7 cellular contexts compared by ENCODE assay signal in the genomic region with DNA sequence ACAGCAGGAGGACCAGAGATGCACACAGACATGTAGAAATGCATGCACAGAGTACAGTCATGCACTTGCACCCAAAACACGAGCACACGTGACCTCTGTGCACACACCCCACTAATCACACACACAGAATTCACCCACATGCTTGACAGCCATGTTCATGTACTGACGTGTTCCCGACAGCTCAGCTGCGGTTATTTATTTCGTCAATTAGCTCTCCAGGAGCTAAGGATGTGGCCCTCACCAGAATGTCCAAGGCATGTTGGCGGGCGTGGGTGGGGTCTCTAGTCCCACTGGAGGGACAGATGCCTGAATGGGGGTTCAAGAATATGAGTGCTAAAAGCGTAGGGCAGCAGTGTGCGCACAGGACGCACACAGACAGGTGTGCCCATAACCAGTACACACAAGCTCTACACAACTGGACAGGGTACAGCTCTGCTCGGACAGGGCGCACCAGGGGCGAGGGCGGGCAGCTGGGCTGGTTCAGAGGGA. TPM values are rescaled to one million over a fixed set of nuclear protein-coding genes. Genes with fewer than 3 reads are reported as not detected.
DNase-seq lines count a peak whose midpoint lies in the region; ATAC-seq and TF ChIP-seq lines count a peak whose summit lies in the region.

No MANE protein-coding gene starts in this region.

- H3K4me1 ChIP-seq in gastroesophageal sphincter, result peaks cover 0 to 55% (median 40%) of the 10 kb centered on the region in 3 donors
- peaks cover 22 to 28% of the 10 kb centered on the region in 2 donors for H3K4me1 ChIP-seq in gastrocnemius medialis

- peak; percentile 67 for DNase-seq in activated CD4-positive, alpha-beta memory T cell treated with anti-CD3 and anti-CD28 coated beads for 36 hours
- DNase-seq in gastrocnemius medialis (no peak), cortex of kidney (lab: John Stamatoyannopoulos, UW) (no peak)

- peak overlapping the region; percentile 84 for H3K4me3 Mint-ChIP-seq in activated CD4-positive, alpha-beta memory T cell treated with anti-CD3 and anti-CD28 coated beads for 36 hours

- TF ChIP-seq EP300 in gastroesophageal sphincter (IDR thresholded peaks at IDR 0.05), result no peak

- TF ChIP-seq CTCF in gastroesophageal sphincter (IDR thresholded peaks at IDR 0.05), result no peak
- TF ChIP-seq CTCF in gastrocnemius medialis (IDR thresholded peaks at IDR 0.05 in 4 of 5, conservative IDR thresholded peaks at IDR 0.05 in 1 of 5), result no peak

- peak overlapping the region in 3 of 4 donors; percentile 84 to 88 (median 88) for H3K27ac ChIP-seq in gastroesophageal sphincter
- peak overlapping the region; percentile 64 to 87 (median 76) for H3K27ac ChIP-seq in gastrocnemius medialis

- H3K27me3 ChIP-seq in gastroesophageal sphincter, result no peaks in the 10 kb centered on the region
- peaks cover 0 to 17% (median 7%) of the 10 kb centered on the region in 3 donors for H3K27me3 ChIP-seq in gastrocnemius medialis

- no peaks in the 10 kb centered on the region for H3K27me3 Mint-ChIP-seq in activated CD4-positive, alpha-beta memory T cell treated with anti-CD3 and anti-CD28 coated beads for 36 hours

- H3K36me3 ChIP-seq in gastroesophageal sphincter, result peaks cover 0 to 29% of the 10 kb centered on the region in 2 donors
- peaks cover 0 to 27% of the 10 kb centered on the region in 2 donors for H3K36me3 ChIP-seq in gastrocnemius medialis

- peak overlapping the region in 1 of 2 donors; percentile 69 for H3K4me3 ChIP-seq in gastroesophageal sphincter
- H3K4me3 ChIP-seq in gastrocnemius medialis, result peak overlapping the region; percentile 90 to 100 (median 98)

- in situ Hi-C loops in gastrocnemius medialis (cut with MboI; ENCODE audit: low sequenced_read_pairs in 4 of 4), result no loop called here

- H3K4me1 Mint-ChIP-seq in activated CD4-positive, alpha-beta memory T cell treated with anti-CD3 and anti-CD28 coated beads for 36 hours (ENCODE audit: low read depth), result peaks cover 62% of the 10 kb centered on the region

- peaks cover 35% of the 10 kb centered on the region for H3K36me3 Mint-ChIP-seq in activated CD4-positive, alpha-beta memory T cell treated with anti-CD3 and anti-CD28 coated beads for 36 hours

- intact Hi-C loops in activated CD4-positive, alpha-beta memory T cell treated with anti-CD3 and anti-CD28 coated beads for 36 hours (cut with micrococcal nuclease), result loop anchor here (1.0 to 5.0 kb wide), 4 partner anchors 58 to 443 kb away; partner anchors contain the start of genes PTK6 and TPD52L2
- intact Hi-C loops in gastrocnemius medialis (cut with DNase I; ENCODE audit: low total_unique reads), result loop anchor here (5.0 kb wide), 1 partner anchor 353 kb away; the partner anchor contains the start of gene GMEB2

- CTCF ChIA-PET in activated CD4-positive, alpha-beta memory T cell treated with anti-CD3 and anti-CD28 coated beads for 36 hours (lab: Charles Lee), result interaction anchor here (0.6 to 2.5 kb wide), 25 partner anchors 10 to 459 kb away, joined by 3 to 59 read pairs (median 4); partner anchors contain the start of genes ARFRP1, GMEB2, OPRL1 and PTK6

- ATAC-seq in GM18867 (IDR thresholded peaks at IDR 0.05; ENCODE audit: unreplicated experiment) (peak; percentile 20), HG03139 (IDR thresholded peaks at IDR 0.05; ENCODE audit: unreplicated experiment) (peak; percentile 5), gastroesophageal sphincter (peak; percentile 23), gastrocnemius medialis (peak in 1 of 2 donors; percentile 18), GM21360 (IDR thresholded peaks at IDR 0.05; ENCODE audit: unreplicated experiment) (no peak)

- H3K27ac Mint-ChIP-seq in activated CD4-positive, alpha-beta memory T cell treated with anti-CD3 and anti-CD28 coated beads for 36 hours, result peak overlapping the region; percentile 96

- WGBS in gastroesophageal sphincter (ENCODE audit: low coverage in 1 of 2), 2 donors, result 20% methylated on average over 1 of the region's 15 CpGs; no CpG with 5 or more reads in 1 of the 2 donors

- H3K9me3 ChIP-seq in gastroesophageal sphincter, result no peaks in the 10 kb centered on the region
- H3K9me3 ChIP-seq in gastrocnemius medialis, result no peaks in the 10 kb centered on the region

- POLR2A ChIA-PET in activated CD4-positive, alpha-beta memory T cell treated with anti-CD3 and anti-CD28 coated beads for 36 hours (lab: Charles Lee), result interaction anchor here (0.5 to 2.3 kb wide), 12 partner anchors 24 to 1054 kb away, joined by 3 to 15 read pairs (median 4); partner anchors contain the start of genes DIDO1, TPD52L2 and UCKL1

- no peak for TF ChIP-seq POLR2A in gastroesophageal sphincter (IDR thresholded peaks at IDR 0.05)
- TF ChIP-seq POLR2A in gastrocnemius medialis (IDR thresholded peaks at IDR 0.05), result no peak

- H3K9me3 Mint-ChIP-seq in activated CD4-positive, alpha-beta memory T cell treated with anti-CD3 and anti-CD28 coated beads for 36 hours, result no peaks in the 10 kb centered on the region

RNA-seq across cellular contexts. Expression of gene PRPF6, which starts 0.6 kb away (rescaled TPM):
- total RNA-seq in activated CD4-positive, alpha-beta memory T cell treated with anti-CD3 and anti-CD28 coated beads for 36 hours, result 10 to 100 TPM; 62.3 to 63.1 TPM
- total RNA-seq in gastroesophageal sphincter (10 to 100 TPM; 53.7 to 73.0 (median 67.6) TPM), gastrocnemius medialis (10 to 100 TPM; 39.3 to 68.4 (median 47.7) TPM)

RNA-seq across cellular contexts. Expression of gene SAMD10, which starts 0.9 kb away (rescaled TPM):
- total RNA-seq in activated CD4-positive, alpha-beta memory T cell treated with anti-CD3 and anti-CD28 coated beads for 36 hours, result 10 to 100 TPM; 23.7 to 24.5 TPM
- total RNA-seq in gastroesophageal sphincter, result 1 to 10 TPM in 2 of 4 donors, under 1 TPM in 2; 0.62 to 4.6 (median 1.9) TPM
- 1 to 10 TPM in 2 of 4 donors, under 1 TPM in 1, not detected in 1; 0.24 to 1.9 (median 1.0) TPM for total RNA-seq in gastrocnemius medialis

RNA-seq across cellular contexts. Expression of gene ZNF512B, which starts 10.6 kb away (rescaled TPM):
- 10 to 100 TPM; 12.5 to 13.5 TPM for total RNA-seq in activated CD4-positive, alpha-beta memory T cell treated with anti-CD3 and anti-CD28 coated beads for 36 hours
- total RNA-seq in gastroesophageal sphincter (10 to 100 TPM in 2 of 4 donors, 1 to 10 TPM in 2; 9.0 to 13.8 (median 10.0) TPM), gastrocnemius medialis (10 to 100 TPM in 1 of 4 donors, 1 to 10 TPM in 3; 5.7 to 10.9 (median 8.8) TPM)

RNA-seq across cellular contexts. Expression of gene UCKL1, which starts 24.1 kb away (rescaled TPM):
- total RNA-seq in activated CD4-positive, alpha-beta memory T cell treated with anti-CD3 and anti-CD28 coated beads for 36 hours, result 10 to 100 TPM; 26.6 to 29.6 TPM
- total RNA-seq in gastroesophageal sphincter, result 10 to 100 TPM; 19.8 to 27.7 (median 22.6) TPM
- 10 to 100 TPM; 22.0 to 46.4 (median 27.1) TPM for total RNA-seq in gastrocnemius medialis

RNA-seq across cellular contexts. Expression of gene C20orf204, which starts 55.6 kb away (rescaled TPM):
- 1 to 10 TPM; 3.1 TPM for total RNA-seq in activated CD4-positive, alpha-beta memory T cell treated with anti-CD3 and anti-CD28 coated beads for 36 hours
- total RNA-seq in gastroesophageal sphincter, result 1 to 10 TPM in 1 of 4 donors, under 1 TPM in 2, not detected in 1; 0.40 to 1.6 (median 0.58) TPM
- total RNA-seq in gastrocnemius medialis, result under 1 TPM in 3 of 4 donors, not detected in 1; 0.16 to 0.66 (median 0.33) TPM

Comparison
In these comparisons a context has a peak if more than half of its experiments do, and no peak if none do; other contexts are left out.
1. RNA of gene SAMD10, which starts 0.9 kb away (total RNA-seq): 23.7 to 24.5 TPM in activated CD4-positive, alpha-beta memory T cell treated with anti-CD3 and anti-CD28 coated beads for 36 hours; 0.62 to 4.6 TPM in gastroesophageal sphincter and 0.24 to 1.9 TPM in gastrocnemius medialis; every median in the first group is over 4 times any median in the second.